Comparison of ENCODE assay signal across 25 cellular contexts in the genomic region with DNA sequence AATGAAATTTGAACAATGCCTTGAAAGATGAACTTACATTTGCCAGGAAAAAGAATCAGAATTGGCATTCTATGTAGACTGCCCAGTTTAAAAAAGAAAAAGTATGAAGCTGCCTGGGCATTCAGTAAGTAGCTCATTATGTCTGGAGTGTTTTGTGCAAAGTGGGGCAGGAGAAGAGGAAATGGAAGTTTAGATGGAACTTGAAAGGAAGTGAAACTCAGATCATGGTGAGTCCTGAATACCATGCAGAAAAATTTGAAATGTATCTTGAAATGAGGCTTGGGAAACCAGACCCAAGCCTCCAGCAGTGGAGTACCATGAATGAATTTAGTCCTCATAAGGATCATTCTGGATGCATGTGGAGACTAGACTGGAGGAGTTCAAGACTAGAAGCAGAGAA. TPM values are rescaled to one million over a fixed set of nuclear protein-coding genes. Genes with fewer than 3 reads are reported as not detected.
DNase-seq lines count a peak whose midpoint lies in the region; ATAC-seq and TF ChIP-seq lines count a peak whose summit lies in the region.
"Had no signal": no experiment of that assay in that cellular context is flagged by ENCODE, and none has a peak within 500 bp of the region (broad histone marks: within the 10 kb centered on the region; RNA-seq: fewer than 3 reads in every experiment).

No MANE protein-coding gene starts in this region.

- no peaks in the 10 kb centered on the region for H3K4me1 Mint-ChIP-seq in activated T-cell treated with anti-CD3 and anti-CD28 coated beads, Interleukin-2, amount 50 U/mL, for 72 hours (ENCODE audit: low read depth)
- peaks cover 1% of the 10 kb centered on the region for H3K4me1 Mint-ChIP-seq in activated T-cell treated with anti-CD3 and anti-CD28 coated beads, Interleukin-2, amount 50 U/mL, for 4 hours (ENCODE audit: low read depth)
- peaks cover 9 to 12% of the 10 kb centered on the region in 2 donors for H3K4me1 Mint-ChIP-seq in stimulated activated naive B cell treated with anti-CD40 and anti-IgM and Interleukin-4, amounts not matched to agents 10 μg/mL and 1 μg/mL and 100 μg/mL, for 72 hours
- H3K4me1 Mint-ChIP-seq: CD8-positive, alpha-beta memory T cell had no signal

- H3K27me3 Mint-ChIP-seq in activated T-cell treated with anti-CD3 and anti-CD28 coated beads, Interleukin-2, amount 50 U/mL, for 72 hours (ENCODE audit: low read depth): no peaks in the 10 kb centered on the region
- no peaks in the 10 kb centered on the region for H3K27me3 Mint-ChIP-seq in activated T-cell treated with anti-CD3 and anti-CD28 coated beads, Interleukin-2, amount 50 U/mL, for 4 hours (ENCODE audit: low read depth)
- H3K27me3 Mint-ChIP-seq in stimulated activated naive B cell treated with anti-CD40 and anti-IgM and Interleukin-4, amounts not matched to agents 10 μg/mL and 1 μg/mL and 100 μg/mL, for 72 hours: no peaks in the 10 kb centered on the region

- intact Hi-C loops in heart left ventricle (cut with DNase I): no loop called here

- no peak for TF ChIP-seq CTCF in heart left ventricle (IDR thresholded peaks at IDR 0.05)

- H3K4me3 Mint-ChIP-seq in activated T-cell treated with anti-CD3 and anti-CD28 coated beads, Interleukin-2, amount 50 U/mL, for 72 hours: no peak overlapping the region
- H3K4me3 Mint-ChIP-seq in activated T-cell treated with anti-CD3 and anti-CD28 coated beads, Interleukin-2, amount 50 U/mL, for 4 hours: no peak overlapping the region
- no peak overlapping the region for H3K4me3 Mint-ChIP-seq in stimulated activated naive B cell treated with anti-CD40 and anti-IgM and Interleukin-4, amounts not matched to agents 10 μg/mL and 1 μg/mL and 100 μg/mL, for 72 hours
- H3K4me3 Mint-ChIP-seq: CD8-positive, alpha-beta memory T cell had no signal

- H3K36me3 ChIP-seq in heart left ventricle: no peaks in the 10 kb centered on the region
- H3K36me3 ChIP-seq: BE2C, HAP-1, SJSA1 had no signal

- H3K4me3 ChIP-seq in heart left ventricle: no peak overlapping the region
- H3K4me3 ChIP-seq: GM23248, HAP-1, SJSA1 had no signal

- H3K27ac ChIP-seq in heart left ventricle: no peak overlapping the region
- H3K27ac ChIP-seq: GM23248, HL-60, KMS-11, SJSA1 had no signal

- peaks cover 0 to 2% of the 10 kb centered on the region in 2 donors for H3K36me3 Mint-ChIP-seq in activated T-cell treated with anti-CD3 and anti-CD28 coated beads, Interleukin-2, amount 50 U/mL, for 72 hours (ENCODE audit: insufficient read depth in 2 of 2)
- no peaks in the 10 kb centered on the region for H3K36me3 Mint-ChIP-seq in activated T-cell treated with anti-CD3 and anti-CD28 coated beads, Interleukin-2, amount 50 U/mL, for 4 hours (ENCODE audit: insufficient read depth)
- peaks cover 0 to 2% of the 10 kb centered on the region in 2 donors for H3K36me3 Mint-ChIP-seq in stimulated activated naive B cell treated with anti-CD40 and anti-IgM and Interleukin-4, amounts not matched to agents 10 μg/mL and 1 μg/mL and 100 μg/mL, for 72 hours

- H3K9me3 ChIP-seq in heart left ventricle: no peaks in the 10 kb centered on the region
- H3K9me3 ChIP-seq: BE2C, HAP-1, SJSA1 had no signal

- H3K4me1 ChIP-seq in heart left ventricle: no peaks in the 10 kb centered on the region
- H3K4me1 ChIP-seq: BE2C, SJSA1 had no signal

- no peak for TF ChIP-seq POLR2A in heart left ventricle (IDR thresholded peaks at IDR 0.05)

- H3K27ac Mint-ChIP-seq in activated T-cell treated with anti-CD3 and anti-CD28 coated beads, Interleukin-2, amount 50 U/mL, for 72 hours: peak overlapping the region; percentile 11
- H3K27ac Mint-ChIP-seq in stimulated activated naive B cell treated with anti-CD40 and anti-IgM and Interleukin-4, amounts not matched to agents 10 μg/mL and 1 μg/mL and 100 μg/mL, for 72 hours: no peak overlapping the region

- no peaks in the 10 kb centered on the region for H3K27me3 ChIP-seq in heart left ventricle
- H3K27me3 ChIP-seq: BE2C, SJSA1 had no signal

- ATAC-seq in activated T-cell treated with anti-CD3 and anti-CD28 coated beads, Interleukin-2, amount 50 U/mL, for 72 hours (replicated peaks in 1 of 2): no peak
- no peak for ATAC-seq in activated T-cell treated with anti-CD3 and anti-CD28 coated beads, Interleukin-2, amount 50 U/mL, for 4 hours
- ATAC-seq in stimulated activated naive B cell treated with anti-CD40 and anti-IgM and Interleukin-4, amounts not matched to agents 10 μg/mL and 1 μg/mL and 100 μg/mL, for 72 hours (replicated peaks): peak; percentile 67 to 68
- ATAC-seq in heart left ventricle: no peak

- H3K9me3 Mint-ChIP-seq in activated T-cell treated with anti-CD3 and anti-CD28 coated beads, Interleukin-2, amount 50 U/mL, for 72 hours: no peaks in the 10 kb centered on the region
- no peaks in the 10 kb centered on the region for H3K9me3 Mint-ChIP-seq in activated T-cell treated with anti-CD3 and anti-CD28 coated beads, Interleukin-2, amount 50 U/mL, for 4 hours
- no peaks in the 10 kb centered on the region for H3K9me3 Mint-ChIP-seq in stimulated activated naive B cell treated with anti-CD40 and anti-IgM and Interleukin-4, amounts not matched to agents 10 μg/mL and 1 μg/mL and 100 μg/mL, for 72 hours

- DNase-seq in activated T-cell treated with anti-CD3 and anti-CD28 coated beads, Interleukin-2, amount 50 U/mL, for 72 hours: no peak
- DNase-seq in activated T-cell treated with anti-CD3 and anti-CD28 coated beads, Interleukin-2, amount 50 U/mL, for 4 hours: no peak
- DNase-seq in NOMO-1 treated with DMSO at 0.1 percent for 48 hours (lab: John Stamatoyannopoulos, UW; ENCODE audit: unreplicated experiment) (peak; percentile 75), globus pallidus (ENCODE audit: low spot score) (peak; percentile 11), NCI-H1048 (lab: John Stamatoyannopoulos, UW) (no peak), NCI-H1930 (lab: John Stamatoyannopoulos, UW) (no peak), heart left ventricle (no peak)
- DNase-seq in stimulated activated naive B cell treated with anti-CD40 and anti-IgM and Interleukin-4, amounts not matched to agents 10 μg/mL and 1 μg/mL and 100 μg/mL, for 72 hours: no peak
- DNase-seq: BE2C; CD8-positive, alpha-beta memory T cell; DND-41; GM23248; NCI-H1694 treated with DMSO at 0.1 percent for 48 hours; NCI-H2107; NCI-H510A; NCI-H748 treated with DMSO at 0.1 percent for 48 hours; NK-92 treated with Interleukin-12 subunit alpha and Interleukin-12 subunit beta, amount 100 ng/mL, for 24 hours had no signal

RNA-seq across cellular contexts. Expression of a gene that starts 4.8 kb away (rescaled TPM):
- total RNA-seq in activated T-cell treated with anti-CD3 and anti-CD28 coated beads, Interleukin-2, amount 50 U/mL, for 72 hours: not detected
- not detected for total RNA-seq in activated T-cell treated with anti-CD3 and anti-CD28 coated beads, Interleukin-2, amount 50 U/mL, for 4 hours
- total RNA-seq in heart left ventricle: not detected
- not detected for polyA plus RNA-seq in heart left ventricle
- total RNA-seq: A172; CD8-positive, alpha-beta memory T cell; G401; GM23248; SJSA1 had no signal
- polyA plus RNA-seq: CD8-positive, alpha-beta memory T cell; GM23248 had no signal

RNA-seq across cellular contexts. Expression of a gene that starts 13.8 kb away (rescaled TPM):
- total RNA-seq in activated T-cell treated with anti-CD3 and anti-CD28 coated beads, Interleukin-2, amount 50 U/mL, for 72 hours: not detected
- not detected for total RNA-seq in activated T-cell treated with anti-CD3 and anti-CD28 coated beads, Interleukin-2, amount 50 U/mL, for 4 hours
- total RNA-seq in heart left ventricle: not detected
- polyA plus RNA-seq in heart left ventricle: not detected
- total RNA-seq: A172; CD8-positive, alpha-beta memory T cell; G401; GM23248; HT1080; M059J; SJSA1 had no signal
- polyA plus RNA-seq: CD8-positive, alpha-beta memory T cell; GM23248 had no signal

Comparison
In these comparisons a context has a peak if more than half of its experiments do, and no peak if none do; other contexts are left out.
1. ATAC-seq: peak in stimulated activated naive B cell treated with anti-CD40 and anti-IgM and Interleukin-4, amounts not matched to agents 10 μg/mL and 1 μg/mL and 100 μg/mL, for 72 hours (2 of 2); none in activated T-cell treated with anti-CD3 and anti-CD28 coated beads, Interleukin-2, amount 50 U/mL, for 72 hours (0 of 2), activated T-cell treated with anti-CD3 and anti-CD28 coated beads, Interleukin-2, amount 50 U/mL, for 4 hours (0 of 2) and heart left ventricle (0 of 4).
2. DNase-seq: peak in NOMO-1 treated with DMSO at 0.1 percent for 48 hours (single experiment) and globus pallidus (single experiment); none in activated T-cell treated with anti-CD3 and anti-CD28 coated beads, Interleukin-2, amount 50 U/mL, for 72 hours (0 of 2), activated T-cell treated with anti-CD3 and anti-CD28 coated beads, Interleukin-2, amount 50 U/mL, for 4 hours (single experiment), stimulated activated naive B cell treated with anti-CD40 and anti-IgM and Interleukin-4, amounts not matched to agents 10 μg/mL and 1 μg/mL and 100 μg/mL, for 72 hours (single experiment), NCI-H1048 (single experiment), NCI-H1930 (0 of 2) and heart left ventricle (0 of 5).